19 cellular contexts compared by ENCODE assay signal in the genomic region with DNA sequence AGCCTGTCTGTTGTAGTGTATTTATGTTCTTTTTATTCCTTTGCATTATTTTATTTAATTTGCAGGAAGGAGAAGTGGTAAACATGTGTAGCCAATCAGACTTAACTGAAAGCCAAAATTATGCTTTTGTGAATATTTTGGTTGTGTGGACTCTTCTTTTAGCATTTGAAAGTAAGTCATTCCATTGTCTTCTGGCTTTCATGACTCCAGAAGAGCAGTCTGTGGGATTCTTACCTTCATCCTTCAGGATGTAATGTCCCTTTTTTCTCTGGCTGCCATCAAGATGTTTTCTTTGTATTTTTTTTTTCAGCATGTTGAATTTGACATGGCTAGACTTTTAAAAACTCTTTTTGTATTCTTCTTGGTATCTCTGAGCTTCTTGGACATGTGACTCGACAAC.
"Had no signal": no experiment of that assay in that cellular context is flagged by ENCODE, and none has a peak within 500 bp of the region (broad histone marks: within the 10 kb centered on the region; RNA-seq: fewer than 3 reads in every experiment).

No MANE protein-coding gene starts in this region.

- DNase-seq: activated CD4-positive, alpha-beta T cell treated with anti-CD3 and anti-CD28 coated beads for 36 hours; activated CD4-positive, alpha-beta T cell treated with anti-CD3 and anti-CD28 coated beads, Interleukin-2, amount 10 ng/mL, durations not matched to agents 7 days and 5 days; activated CD4-positive, alpha-beta T cell treated with anti-CD3 and anti-CD28 coated beads, Interleukin-2, amount 50 U/mL, for 48 hours; activated CD8-positive, alpha-beta T cell treated with anti-CD3 and anti-CD28 coated beads, Interleukin-2, amount 10 ng/mL, durations not matched to agents 7 days and 5 days; activated gamma-delta T cell; activated naive CD4-positive, alpha-beta T cell treated with Interleukin-2 at 50 U/mL for 16 hours; activated naive CD8-positive, alpha-beta T cell treated with anti-CD3 and anti-CD28 coated beads, Interleukin-2, amount 10 ng/mL, durations not matched to agents 7 days and 5 days; activated T-cell treated with anti-CD3 and anti-CD28 coated beads, Interleukin-2, amount 50 U/mL, for 24 hours; body of pancreas; NCI-H1092 treated with DMSO at 0.1 percent for 48 hours; NCI-H1417 treated with DMSO at 0.1 percent for 48 hours; NCI-H187 treated with DMSO at 0.1 percent for 48 hours; NCI-H2081; NCI-H345; NCI-H524 treated with DMSO at 0.1 percent for 48 hours; SHP77; SJCRH30 had no signal

- ATAC-seq: activated CD4-positive, alpha-beta T cell treated with anti-CD3 and anti-CD28 coated beads for 36 hours; activated CD4-positive, CD25-positive, alpha-beta regulatory T cell treated with anti-CD3 and anti-CD28 coated beads, Interleukin-2, amount 50 U/mL, for 24 hours; activated CD8-positive, alpha-beta T cell treated with anti-CD3 and anti-CD28 coated beads, Interleukin-2, amount 10 ng/mL, durations not matched to agents 7 days and 5 days; body of pancreas; Panc1 had no signal
